Comparison of ENCODE assay signal across 8 cellular contexts in genomic region chr2:177296047-177296446, GRCh38. TPM values are rescaled to one million over a fixed set of nuclear protein-coding genes. Genes with fewer than 3 reads are reported as not detected.
A peak's percentile ranks its signal among the peaks of the same experiment; 100 is the strongest.
DNase-seq lines count a peak whose midpoint lies in the region; ATAC-seq and TF ChIP-seq lines count a peak whose summit lies in the region.

No MANE protein-coding gene starts in this region.

- intact Hi-C loops in vagina (cut with DNase I) = no loop called here

- no peaks in the 10 kb centered on the region for H3K9me3 ChIP-seq in vagina

- H3K4me3 ChIP-seq in vagina = no peak overlapping the region

- ATAC-seq in HG03175 (IDR thresholded peaks at IDR 0.05; ENCODE audit: unreplicated experiment) (peak; percentile 50), GM18858 (IDR thresholded peaks at IDR 0.05; ENCODE audit: unreplicated experiment) (no peak)
- peak; percentile 60 for ATAC-seq in activated CD8-positive, alpha-beta T cell treated with anti-CD3 and anti-CD28 coated beads, Interleukin-2, amount 10 ng/mL, durations not matched to agents 7 days and 5 days
- no peak for ATAC-seq in stimulated activated memory B cell treated with anti-CD40 and anti-IgM and Interleukin-4, amounts not matched to agents 10 μg/mL and 1 μg/mL and 100 μg/mL, for 72 hours

- TF ChIP-seq POLR2A in vagina (IDR thresholded peaks at IDR 0.05) = no peak

- CTCF ChIA-PET in activated CD8-positive, alpha-beta T cell treated with anti-CD3 and anti-CD28 coated beads, Interleukin-2, amount 10 ng/mL, durations not matched to agents 7 days and 5 days (lab: Charles Lee) = interaction anchor here (0.6 to 7.0 kb wide), 19 partner anchors 12 to 468 kb away, joined by 3 to 140 read pairs (median 8); partner anchors contain the start of gene NFE2L2

- peak overlapping the region; percentile 61 for H3K27ac ChIP-seq in vagina

- H3K27me3 ChIP-seq in vagina = no peaks in the 10 kb centered on the region

- H3K9me3 Mint-ChIP-seq in activated CD8-positive, alpha-beta T cell treated with anti-CD3 and anti-CD28 coated beads, Interleukin-2, amount 10 ng/mL, durations not matched to agents 7 days and 5 days (ENCODE audit: insufficient read depth) = no peaks in the 10 kb centered on the region
- H3K9me3 Mint-ChIP-seq in immature natural killer cell = peaks cover 0 to 1% (median 0%) of the 10 kb centered on the region in 6 donors
- no peaks in the 10 kb centered on the region for H3K9me3 Mint-ChIP-seq in stimulated activated memory B cell treated with anti-CD40 and anti-IgM and Interleukin-4, amounts not matched to agents 10 μg/mL and 1 μg/mL and 100 μg/mL, for 72 hours

- DNase-seq in ELR (ENCODE audit: low read depth) (peak; percentile 47), immature natural killer cell (peak; percentile 24 to 36 (median 33)), vagina (ENCODE audit: extremely low spot score in 2 of 2) (no peak), D341Med (ENCODE audit: low spot score) (no peak)
- no peak for DNase-seq in activated CD8-positive, alpha-beta T cell treated with anti-CD3 and anti-CD28 coated beads, Interleukin-2, amount 10 ng/mL, durations not matched to agents 7 days and 5 days

- H3K4me3 Mint-ChIP-seq in activated CD8-positive, alpha-beta T cell treated with anti-CD3 and anti-CD28 coated beads, Interleukin-2, amount 10 ng/mL, durations not matched to agents 7 days and 5 days = no peak overlapping the region
- no peak overlapping the region for H3K4me3 Mint-ChIP-seq in immature natural killer cell
- no peak overlapping the region for H3K4me3 Mint-ChIP-seq in stimulated activated memory B cell treated with anti-CD40 and anti-IgM and Interleukin-4, amounts not matched to agents 10 μg/mL and 1 μg/mL and 100 μg/mL, for 72 hours

- H3K36me3 Mint-ChIP-seq in activated CD8-positive, alpha-beta T cell treated with anti-CD3 and anti-CD28 coated beads, Interleukin-2, amount 10 ng/mL, durations not matched to agents 7 days and 5 days (ENCODE audit: low read depth) = peaks cover 6% of the 10 kb centered on the region
- H3K36me3 Mint-ChIP-seq in immature natural killer cell = no peaks in the 10 kb centered on the region
- no peaks in the 10 kb centered on the region for H3K36me3 Mint-ChIP-seq in stimulated activated memory B cell treated with anti-CD40 and anti-IgM and Interleukin-4, amounts not matched to agents 10 μg/mL and 1 μg/mL and 100 μg/mL, for 72 hours

- POLR2A ChIA-PET in activated CD8-positive, alpha-beta T cell treated with anti-CD3 and anti-CD28 coated beads, Interleukin-2, amount 10 ng/mL, durations not matched to agents 7 days and 5 days (lab: Charles Lee) = interaction anchor here (0.6 to 10.4 kb wide), 5 partner anchors 14 to 83 kb away, joined by 3 to 143 read pairs (median 3); partner anchors contain the start of gene NFE2L2

- TF ChIP-seq CTCF in vagina (IDR thresholded peaks at IDR 0.05) = peak in 1 of 3 experiments; percentile 29

- peaks cover 11% of the 10 kb centered on the region for H3K4me1 ChIP-seq in vagina

- H3K27ac Mint-ChIP-seq in activated CD8-positive, alpha-beta T cell treated with anti-CD3 and anti-CD28 coated beads, Interleukin-2, amount 10 ng/mL, durations not matched to agents 7 days and 5 days = no peak overlapping the region
- H3K27ac Mint-ChIP-seq in immature natural killer cell = no peak overlapping the region
- H3K27ac Mint-ChIP-seq in stimulated activated memory B cell treated with anti-CD40 and anti-IgM and Interleukin-4, amounts not matched to agents 10 μg/mL and 1 μg/mL and 100 μg/mL, for 72 hours = no peak overlapping the region

- H3K27me3 Mint-ChIP-seq in activated CD8-positive, alpha-beta T cell treated with anti-CD3 and anti-CD28 coated beads, Interleukin-2, amount 10 ng/mL, durations not matched to agents 7 days and 5 days (ENCODE audit: low read depth) = no peaks in the 10 kb centered on the region
- no peaks in the 10 kb centered on the region for H3K27me3 Mint-ChIP-seq in immature natural killer cell (ENCODE audit: low read depth in 3 of 3)
- no peaks in the 10 kb centered on the region for H3K27me3 Mint-ChIP-seq in stimulated activated memory B cell treated with anti-CD40 and anti-IgM and Interleukin-4, amounts not matched to agents 10 μg/mL and 1 μg/mL and 100 μg/mL, for 72 hours

- no peaks in the 10 kb centered on the region for H3K36me3 ChIP-seq in vagina

- peaks cover 49% of the 10 kb centered on the region for H3K4me1 Mint-ChIP-seq in activated CD8-positive, alpha-beta T cell treated with anti-CD3 and anti-CD28 coated beads, Interleukin-2, amount 10 ng/mL, durations not matched to agents 7 days and 5 days (ENCODE audit: low read depth)
- peaks cover 2 to 7% of the 10 kb centered on the region in 2 donors for H3K4me1 Mint-ChIP-seq in immature natural killer cell
- H3K4me1 Mint-ChIP-seq in stimulated activated memory B cell treated with anti-CD40 and anti-IgM and Interleukin-4, amounts not matched to agents 10 μg/mL and 1 μg/mL and 100 μg/mL, for 72 hours = no peaks in the 10 kb centered on the region

RNA-seq across cellular contexts. Expression of gene NFE2L2, which starts 31.5 kb away (rescaled TPM):
- 10 to 100 TPM; 61.3 to 64.3 TPM for total RNA-seq in activated CD8-positive, alpha-beta T cell treated with anti-CD3 and anti-CD28 coated beads, Interleukin-2, amount 10 ng/mL, durations not matched to agents 7 days and 5 days
- 10 to 100 TPM; 36.9 to 50.2 (median 41.2) TPM for polyA plus RNA-seq in immature natural killer cell
- 147 TPM for total RNA-seq in vagina

Comparison
In these comparisons a context has a peak if more than half of its experiments do, and no peak if none do; other contexts are left out.
1. DNase-seq: peak in ELR (single experiment) and immature natural killer cell (3 of 3); none in activated CD8-positive, alpha-beta T cell treated with anti-CD3 and anti-CD28 coated beads, Interleukin-2, amount 10 ng/mL, durations not matched to agents 7 days and 5 days (single experiment), vagina (0 of 2) and D341Med (single experiment).
2. ATAC-seq: peak in HG03175 (single experiment) and activated CD8-positive, alpha-beta T cell treated with anti-CD3 and anti-CD28 coated beads, Interleukin-2, amount 10 ng/mL, durations not matched to agents 7 days and 5 days (single experiment); none in GM18858 (single experiment) and stimulated activated memory B cell treated with anti-CD40 and anti-IgM and Interleukin-4, amounts not matched to agents 10 μg/mL and 1 μg/mL and 100 μg/mL, for 72 hours (single experiment).